Comparison of ENCODE assay signal across 18 cellular contexts in genomic region chr21:43302356-43302700, GRCh38.
DNase-seq lines count a peak whose midpoint lies in the region; ATAC-seq, FAIRE-seq and TF ChIP-seq lines count a peak whose summit lies in the region.
"Had no signal": no experiment of that assay in that cellular context is flagged by ENCODE, and none has a peak within 500 bp of the region (broad histone marks: within the 10 kb centered on the region; RNA-seq: fewer than 3 reads in every experiment).

No MANE protein-coding gene starts in this region.

- H3K27me3 ChIP-seq in left ventricle myocardium inferior (ENCODE audit: low read depth): no peaks in the 10 kb centered on the region
- H3K27me3 ChIP-seq in bronchial epithelial cell (ENCODE audit: control insufficient read depth, insufficient read depth, low read length): no peaks in the 10 kb centered on the region
- H3K27me3 ChIP-seq in suprapubic skin: peaks cover 5% of the 10 kb centered on the region
- H3K27me3 ChIP-seq in psoas muscle (ENCODE audit: insufficient read depth in 3 of 3, low read length in 2 of 3): peaks cover 0 to 13% (median 3%) of the 10 kb centered on the region in 3 donors
- no peaks in the 10 kb centered on the region for H3K27me3 ChIP-seq in CD8-positive, alpha-beta T cell (ENCODE audit: insufficient read depth, low read length)
- H3K27me3 ChIP-seq: BE2C had no signal

- FAIRE-seq in bronchial epithelial cell (lab: Jason Lieb, UNC): peak; percentile 36
- FAIRE-seq: A204.1, D721Med, G401.6, H54 had no signal

- H3K9me3 ChIP-seq in left ventricle myocardium inferior (replicated peaks) (no peaks in the 10 kb centered on the region), suprapubic skin (no peaks in the 10 kb centered on the region), psoas muscle (no peaks in the 10 kb centered on the region)
- H3K9me3 ChIP-seq in CD8-positive, alpha-beta T cell (ENCODE audit: low read length): no peaks in the 10 kb centered on the region
- H3K9me3 ChIP-seq: BE2C, Caco-2 had no signal

- no peak overlapping the region for H3K4me3 Mint-ChIP-seq in glutamatergic neuron (ENCODE audit: unreplicated experiment)
- no peak overlapping the region for H3K4me3 Mint-ChIP-seq in CD8-positive, alpha-beta T cell
- H3K4me3 Mint-ChIP-seq: CD4-positive, CD25-positive, alpha-beta regulatory T cell had no signal

- ATAC-seq in left cardiac atrium (no peak), psoas muscle (no peak)
- ATAC-seq in CD8-positive, alpha-beta T cell: no peak

- POLR2A ChIA-PET in CD8-positive, alpha-beta T cell (lab: Charles Lee): no interaction called here

- H3K4me1 Mint-ChIP-seq in glutamatergic neuron (ENCODE audit: low read depth, unreplicated experiment): peaks cover 13% of the 10 kb centered on the region
- no peaks in the 10 kb centered on the region for H3K4me1 Mint-ChIP-seq in CD8-positive, alpha-beta T cell (ENCODE audit: low read depth)
- H3K4me1 Mint-ChIP-seq: CD4-positive, CD25-positive, alpha-beta regulatory T cell had no signal

- H3K36me3 ChIP-seq in left ventricle myocardium inferior (no peaks in the 10 kb centered on the region), bronchial epithelial cell (ENCODE audit: control insufficient read depth, insufficient read depth, low read length) (no peaks in the 10 kb centered on the region), suprapubic skin (no peaks in the 10 kb centered on the region), psoas muscle (ENCODE audit: insufficient read depth in 1 of 2, low read depth in 1 of 2) (no peaks in the 10 kb centered on the region)
- H3K36me3 ChIP-seq in CD8-positive, alpha-beta T cell (ENCODE audit: insufficient read depth, low read length): no peaks in the 10 kb centered on the region
- H3K36me3 ChIP-seq: BE2C had no signal

- no peak for TF ChIP-seq EP300 in suprapubic skin (IDR thresholded peaks at IDR 0.05)

- no peak overlapping the region for H3K27ac ChIP-seq in left ventricle myocardium inferior (replicated peaks)
- peak overlapping the region; percentile 90 for H3K27ac ChIP-seq in suprapubic skin
- H3K27ac ChIP-seq in psoas muscle: no peak overlapping the region
- no peak overlapping the region for H3K27ac ChIP-seq in CD8-positive, alpha-beta T cell (ENCODE audit: low read depth, low read length)
- H3K27ac ChIP-seq: GM23248 had no signal

- H3K4me3 ChIP-seq in left ventricle myocardium inferior: no peak overlapping the region
- H3K4me3 ChIP-seq in bronchial epithelial cell (ENCODE audit: low read depth, low read length): no peak overlapping the region
- no peak overlapping the region for H3K4me3 ChIP-seq in suprapubic skin
- no peak overlapping the region for H3K4me3 ChIP-seq in psoas muscle
- no peak overlapping the region for H3K4me3 ChIP-seq in CD8-positive, alpha-beta T cell (ENCODE audit: low read depth, low read length)
- H3K4me3 ChIP-seq: GM23248 had no signal

- no CpG with 5 or more reads among the region's 11 CpGs for WGBS in suprapubic skin
- 93 to 96% (median 94%) methylated on average over 11 of the region's 11 CpGs for WGBS in psoas muscle, 3 donors

- H3K27ac Mint-ChIP-seq in glutamatergic neuron (ENCODE audit: unreplicated experiment): no peak overlapping the region
- H3K27ac Mint-ChIP-seq in CD8-positive, alpha-beta T cell: no peak overlapping the region
- H3K27ac Mint-ChIP-seq: CD4-positive, CD25-positive, alpha-beta regulatory T cell had no signal

- intact Hi-C loops in left ventricle myocardium inferior (cut with micrococcal nuclease): no loop called here
- intact Hi-C loops in left cardiac atrium (cut with DNase I): loop anchor here in 1 of 2 donors (5.0 kb wide), 1 partner anchor 40 kb away; no protein-coding TSS in a partner anchor
- intact Hi-C loops in psoas muscle (cut with DNase I): no loop called here
- intact Hi-C loops in CD8-positive, alpha-beta T cell (cut with DNase I, micrococcal nuclease): no loop called here

- TF ChIP-seq CTCF in left ventricle myocardium inferior (IDR thresholded peaks at IDR 0.05; ENCODE audit: borderline replicate concordance) (no peak), bronchial epithelial cell (IDR thresholded peaks at IDR 0.05; ENCODE audit: insufficient read depth, low read length, severe bottlenecking) (no peak), glutamatergic neuron (IDR thresholded peaks at IDR 0.05; ENCODE audit: partially characterized antibody, unreplicated experiment) (no peak), suprapubic skin (IDR thresholded peaks at IDR 0.05) (no peak), psoas muscle (IDR thresholded peaks at IDR 0.05) (no peak)
- no peak for TF ChIP-seq CTCF in CD8-positive, alpha-beta T cell (IDR thresholded peaks at IDR 0.05)

- DNase-seq in left ventricle myocardium inferior (peak; percentile 8), left cardiac atrium (no peak), bronchial epithelial cell (ENCODE audit: low read depth) (no peak), glutamatergic neuron (peak; percentile 8), suprapubic skin (ENCODE audit: low spot score in 2 of 2) (no peak), psoas muscle (no peak)
- no peak for DNase-seq in CD8-positive, alpha-beta T cell
- DNase-seq: ACHN; BE2C; C1 segment of cervical spinal cord; Caco-2; CD4-positive, CD25-positive, alpha-beta regulatory T cell; GM23248; HCEC 1CT had no signal

- CTCF ChIA-PET in CD8-positive, alpha-beta T cell (lab: Charles Lee): no interaction called here

- TF ChIP-seq POLR2A in suprapubic skin (IDR thresholded peaks at IDR 0.05): no peak

- H3K36me3 Mint-ChIP-seq in glutamatergic neuron (ENCODE audit: unreplicated experiment): peaks cover 5% of the 10 kb centered on the region
- no peaks in the 10 kb centered on the region for H3K36me3 Mint-ChIP-seq in CD8-positive, alpha-beta T cell
- H3K36me3 Mint-ChIP-seq: CD4-positive, CD25-positive, alpha-beta regulatory T cell had no signal

- H3K9me3 Mint-ChIP-seq in glutamatergic neuron (ENCODE audit: unreplicated experiment): peaks cover 2% of the 10 kb centered on the region
- H3K9me3 Mint-ChIP-seq in CD8-positive, alpha-beta T cell: no peaks in the 10 kb centered on the region

- peaks cover 6% of the 10 kb centered on the region for H3K27me3 Mint-ChIP-seq in glutamatergic neuron (ENCODE audit: unreplicated experiment)
- no peaks in the 10 kb centered on the region for H3K27me3 Mint-ChIP-seq in CD8-positive, alpha-beta T cell (ENCODE audit: low read depth)
- H3K27me3 Mint-ChIP-seq: CD4-positive, CD25-positive, alpha-beta regulatory T cell had no signal

- H3K4me1 ChIP-seq in left ventricle myocardium inferior (peaks cover 35% of the 10 kb centered on the region), suprapubic skin (peaks cover 66% of the 10 kb centered on the region), psoas muscle (no peaks in the 10 kb centered on the region)
- no peaks in the 10 kb centered on the region for H3K4me1 ChIP-seq in CD8-positive, alpha-beta T cell (ENCODE audit: insufficient read depth, low read length)
- H3K4me1 ChIP-seq: Caco-2 had no signal

Comparison
In these comparisons a context has a peak if more than half of its experiments do, and no peak if none do; other contexts are left out.
1. DNase-seq: peak in left ventricle myocardium inferior (single experiment) and glutamatergic neuron (single experiment); none in left cardiac atrium (single experiment), bronchial epithelial cell (single experiment), suprapubic skin (0 of 2), psoas muscle (0 of 2) and CD8-positive, alpha-beta T cell (0 of 7).